Comparison of ENCODE assay signal across 8 cellular contexts in genomic region chr1:204446413-204447111, GRCh38. TPM values are rescaled to one million over a fixed set of nuclear protein-coding genes. Genes with fewer than 3 reads are reported as not detected.
A peak's percentile ranks its signal among the peaks of the same experiment; 100 is the strongest.
DNase-seq lines count a peak whose midpoint lies in the region; ATAC-seq and TF ChIP-seq lines count a peak whose summit lies in the region.

No MANE protein-coding gene starts in this region.

- H3K4me1 ChIP-seq in adrenal gland (replicated peaks in 1 of 2): peaks cover 0 to 15% of the 10 kb centered on the region in 2 donors

- WGBS in adrenal gland, 4 donors: 42 to 73% (median 44%) methylated on average over 7 to 11 of the region's 11 CpGs

- H3K27me3 ChIP-seq in adrenal gland: no peaks in the 10 kb centered on the region

- H3K36me3 Mint-ChIP-seq in T-cell: peaks cover 46% of the 10 kb centered on the region

- no peak for TF ChIP-seq POLR2A in adrenal gland (IDR thresholded peaks at IDR 0.05)

- H3K9me3 Mint-ChIP-seq in T-cell: no peaks in the 10 kb centered on the region

- peaks cover 18 to 37% (median 20%) of the 10 kb centered on the region in 3 donors for H3K4me1 Mint-ChIP-seq in T-cell

- H3K4me3 Mint-ChIP-seq in T-cell: no peak overlapping the region

- no peak overlapping the region for H3K4me3 ChIP-seq in adrenal gland

- H3K27ac Mint-ChIP-seq in T-cell: peak overlapping the region; percentile 74 to 82

- H3K9me3 ChIP-seq in adrenal gland (replicated peaks in 1 of 3): no peaks in the 10 kb centered on the region

- peaks cover 0 to 26% of the 10 kb centered on the region in 2 donors for H3K36me3 ChIP-seq in adrenal gland (replicated peaks in 1 of 2)

- peak; percentile 59 to 82 (median 73) for TF ChIP-seq CTCF in adrenal gland (IDR thresholded peaks at IDR 0.05)

- H3K27me3 Mint-ChIP-seq in T-cell: no peaks in the 10 kb centered on the region

- ATAC-seq in GM21737 (IDR thresholded peaks at IDR 0.05; ENCODE audit: unreplicated experiment) (peak; percentile 53), T-cell (replicated peaks in 1 of 4) (peak; percentile 86 to 98 (median 94)), left ventricle myocardium superior (peak; percentile 63), HG02884 (IDR thresholded peaks at IDR 0.05; ENCODE audit: unreplicated experiment) (no peak)

- intact Hi-C loops in adrenal gland (cut with DNase I): loop anchor here (2.0 to 5.0 kb wide), 2 partner anchors 46 to 54 kb away; partner anchors contain the start of gene PIK3C2B (in 1 of the 2)
- intact Hi-C loops in left ventricle myocardium superior (cut with micrococcal nuclease): loop anchor here (5.0 kb wide), 1 partner anchor 56 kb away; no protein-coding TSS in a partner anchor

- POLR2A ChIA-PET in T-cell (lab: Charles Lee): interaction anchor here (0.6 to 1.8 kb wide), 5 partner anchors 51 to 103 kb away, joined by 3 to 9 read pairs (median 5); no protein-coding TSS in a partner anchor

- H3K27ac ChIP-seq in adrenal gland: no peak overlapping the region

- CTCF ChIA-PET in T-cell (lab: Charles Lee): interaction anchor here (0.6 to 7.0 kb wide), 27 partner anchors 8 to 360 kb away, joined by 3 to 67 read pairs (median 5); partner anchors contain the start of genes MDM4 (in 2 of the 2) and PIK3C2B (in 2 of the 2)

- peak; percentile 91 for DNase-seq in COLO668 (lab: John Stamatoyannopoulos, UW; ENCODE audit: unreplicated experiment)
- DNase-seq in NCI-H1436 (lab: John Stamatoyannopoulos, UW): peak; percentile 98
- peak; percentile 60 to 83 (median 75) for DNase-seq in T-cell
- DNase-seq in adrenal gland: peak; percentile 68 to 88 (median 79)
- peak; percentile 85 for DNase-seq in left ventricle myocardium superior
- DNase-seq in retina: peak; percentile 89

RNA-seq across cellular contexts. Expression of gene PPP1R15B, which starts 34.9 kb away (rescaled TPM):
- 100 to 1,000 TPM in 2 of 5 donors, 10 to 100 TPM in 3; 67.9 to 151 (median 70.6) TPM for total RNA-seq in T-cell
- total RNA-seq in adrenal gland: 10 to 100 TPM; 31.8 to 58.9 (median 45.4) TPM
- polyA plus RNA-seq in adrenal gland: 10 to 100 TPM in 1 of 3 donors, 1 to 10 TPM in 2; 6.8 to 29.9 (median 8.6) TPM
- 20.8 TPM for total RNA-seq in left ventricle myocardium superior

RNA-seq across cellular contexts. Expression of gene PIK3C2B, which starts 48.0 kb away (rescaled TPM):
- total RNA-seq in T-cell (10 to 100 TPM; 33.4 to 44.1 (median 36.0) TPM), adrenal gland (10 to 100 TPM in 7 of 8 donors, 1 to 10 TPM in 1; 9.8 to 22.9 (median 16.5) TPM), left ventricle myocardium superior (23.6 TPM)
- 10 to 100 TPM in 1 of 3 donors, 1 to 10 TPM in 2; 2.3 to 16.5 (median 2.8) TPM for polyA plus RNA-seq in adrenal gland
